ENCODE assay signal across 21 cellular contexts in genomic region chr4:164224871-164225270, GRCh38.
DNase-seq lines count a peak whose midpoint lies in the region; ATAC-seq, FAIRE-seq and TF ChIP-seq lines count a peak whose summit lies in the region.
"Had no signal": no experiment of that assay in that cellular context is flagged by ENCODE, and none has a peak within 500 bp of the region (broad histone marks: within the 10 kb centered on the region; RNA-seq: fewer than 3 reads in every experiment).

No MANE protein-coding gene starts in this region.

- H3K4me1 Mint-ChIP-seq in neural progenitor cell = no peaks in the 10 kb centered on the region
- H3K4me1 Mint-ChIP-seq: CD4-positive, alpha-beta memory T cell had no signal

- H3K4me1 ChIP-seq in neural progenitor cell (peaks cover 12% of the 10 kb centered on the region), gastroesophageal sphincter (no peaks in the 10 kb centered on the region), thyroid gland (no peaks in the 10 kb centered on the region)
- H3K4me1 ChIP-seq: BLaER1 treated with 17β-estradiol and CSF1 and Interleukin-3, amounts not matched to agents 10 nM and 100 nM; Caco-2 had no signal

- H3K4me3 ChIP-seq in WERI-Rb-1 (ENCODE audit: low read depth, low read length) (no peak overlapping the region), neural progenitor cell (no peak overlapping the region), gastroesophageal sphincter (no peak overlapping the region), thyroid gland (replicated peaks in 1 of 3) (no peak overlapping the region)
- H3K4me3 ChIP-seq: BLaER1 treated with 17β-estradiol and CSF1 and Interleukin-3, amounts not matched to agents 10 nM and 100 nM had no signal

- intact Hi-C loops in thyroid gland (cut with DNase I) = no loop called here

- no peak overlapping the region for H3K9ac ChIP-seq in neural progenitor cell
- H3K9ac ChIP-seq: BLaER1 treated with 17β-estradiol and CSF1 and Interleukin-3, amounts not matched to agents 10 nM and 100 nM had no signal

- H3K27me3 Mint-ChIP-seq in neural progenitor cell (ENCODE audit: insufficient read depth, low read depth) = no peaks in the 10 kb centered on the region
- H3K27me3 Mint-ChIP-seq: CD4-positive, alpha-beta memory T cell had no signal

- no peaks in the 10 kb centered on the region for H3K36me3 Mint-ChIP-seq in neural progenitor cell
- H3K36me3 Mint-ChIP-seq: CD4-positive, alpha-beta memory T cell had no signal

- H3K27me3 ChIP-seq in WERI-Rb-1 (ENCODE audit: insufficient read depth, low read depth, severe bottlenecking) = no peaks in the 10 kb centered on the region
- no peaks in the 10 kb centered on the region for H3K27me3 ChIP-seq in neural progenitor cell
- H3K27me3 ChIP-seq in gastroesophageal sphincter = no peaks in the 10 kb centered on the region
- no peaks in the 10 kb centered on the region for H3K27me3 ChIP-seq in thyroid gland
- H3K27me3 ChIP-seq: BLaER1 treated with 17β-estradiol and CSF1 and Interleukin-3, amounts not matched to agents 10 nM and 100 nM had no signal

- H3K27ac Mint-ChIP-seq in neural progenitor cell = no peak overlapping the region
- H3K27ac Mint-ChIP-seq: CD4-positive, alpha-beta memory T cell had no signal

- DNase-seq in D721Med (ENCODE audit: insufficient read length, low spot score) (no peak), NCI-H524 treated with DMSO at 0.1 percent for 48 hours (lab: John Stamatoyannopoulos, UW) (peak; percentile 45), WERI-Rb-1 (peak; percentile 57), neural progenitor cell (ENCODE audit: low spot score) (peak; percentile 53), thyroid gland (no peak)
- DNase-seq: Caco-2; CD4-positive, alpha-beta memory T cell; DMS153; KBM-7; NCI-H1092; NCI-H1436 treated with DMSO at 0.1 percent for 48 hours; NCI-H2029; NCI-H446; NCI-H69; SW 1271 had no signal

- H3K9me3 ChIP-seq in WERI-Rb-1 (ENCODE audit: severe bottlenecking) (no peaks in the 10 kb centered on the region), neural progenitor cell (ENCODE audit: low read depth) (no peaks in the 10 kb centered on the region), gastroesophageal sphincter (no peaks in the 10 kb centered on the region), thyroid gland (no peaks in the 10 kb centered on the region)
- H3K9me3 ChIP-seq: BLaER1 treated with 17β-estradiol and CSF1 and Interleukin-3, amounts not matched to agents 10 nM and 100 nM; Caco-2 had no signal

- no peak for TF ChIP-seq CTCF in D721Med (IDR thresholded peaks at IDR 0.05; ENCODE audit: insufficient read depth, missing control alignments)
- TF ChIP-seq CTCF in WERI-Rb-1 (IDR thresholded peaks at IDR 0.05; ENCODE audit: low read depth, low read length) = no peak
- no peak for TF ChIP-seq CTCF in neural progenitor cell (IDR thresholded peaks at IDR 0.05)
- TF ChIP-seq CTCF in gastroesophageal sphincter (IDR thresholded peaks at IDR 0.05) = no peak
- TF ChIP-seq CTCF in thyroid gland (IDR thresholded peaks at IDR 0.05) = no peak

- H3K4me2 ChIP-seq in neural progenitor cell = no peak overlapping the region
- H3K4me2 ChIP-seq: BLaER1 treated with 17β-estradiol and CSF1 and Interleukin-3, amounts not matched to agents 10 nM and 100 nM had no signal

- no peak for TF ChIP-seq EP300 in gastroesophageal sphincter (IDR thresholded peaks at IDR 0.05)

- ATAC-seq in gastroesophageal sphincter = no peak
- ATAC-seq in HG02759 (IDR thresholded peaks at IDR 0.05; ENCODE audit: unreplicated experiment) = no peak
- ATAC-seq: Panc1 had no signal

- no peaks in the 10 kb centered on the region for H3F3A ChIP-seq in neural progenitor cell (ENCODE audit: low read depth)

- no peaks in the 10 kb centered on the region for H4K20me1 ChIP-seq in neural progenitor cell (ENCODE audit: low read depth)
- H4K20me1 ChIP-seq: BLaER1 treated with 17β-estradiol and CSF1 and Interleukin-3, amounts not matched to agents 10 nM and 100 nM had no signal

- peak; percentile 92 for FAIRE-seq in D721Med (lab: Jason Lieb, UNC)
- FAIRE-seq: GM12891, H54 had no signal

- no peaks in the 10 kb centered on the region for H3K36me3 ChIP-seq in WERI-Rb-1
- H3K36me3 ChIP-seq in neural progenitor cell = no peaks in the 10 kb centered on the region
- H3K36me3 ChIP-seq in gastroesophageal sphincter = no peaks in the 10 kb centered on the region
- no peaks in the 10 kb centered on the region for H3K36me3 ChIP-seq in thyroid gland
- H3K36me3 ChIP-seq: BLaER1 treated with 17β-estradiol and CSF1 and Interleukin-3, amounts not matched to agents 10 nM and 100 nM had no signal

- TF ChIP-seq POLR2A in gastroesophageal sphincter (IDR thresholded peaks at IDR 0.05) = no peak
- no peak for TF ChIP-seq POLR2A in thyroid gland (IDR thresholded peaks at IDR 0.05)

- no peak overlapping the region for H3K4me3 Mint-ChIP-seq in neural progenitor cell
- H3K4me3 Mint-ChIP-seq: CD4-positive, alpha-beta memory T cell had no signal

- no peak overlapping the region for H2AFZ ChIP-seq in neural progenitor cell (replicated peaks)

- H3K27ac ChIP-seq in WERI-Rb-1 (peak overlapping the region; percentile 66), neural progenitor cell (no peak overlapping the region), gastroesophageal sphincter (no peak overlapping the region), thyroid gland (no peak overlapping the region)
- H3K27ac ChIP-seq: BLaER1 treated with 17β-estradiol and CSF1 and Interleukin-3, amounts not matched to agents 10 nM and 100 nM had no signal

- H3K9me3 Mint-ChIP-seq in neural progenitor cell = no peaks in the 10 kb centered on the region

- H3K79me2 ChIP-seq in neural progenitor cell (ENCODE audit: low read depth) = no peaks in the 10 kb centered on the region

Comparison
In these comparisons a context has a peak if more than half of its experiments do, and no peak if none do; other contexts are left out.
1. DNase-seq: peak in NCI-H524 treated with DMSO at 0.1 percent for 48 hours (single experiment), WERI-Rb-1 (single experiment) and neural progenitor cell (single experiment); none in D721Med (single experiment) and thyroid gland (0 of 2).